ENCODE assay signal across 1 cellular context in the genomic region with DNA sequence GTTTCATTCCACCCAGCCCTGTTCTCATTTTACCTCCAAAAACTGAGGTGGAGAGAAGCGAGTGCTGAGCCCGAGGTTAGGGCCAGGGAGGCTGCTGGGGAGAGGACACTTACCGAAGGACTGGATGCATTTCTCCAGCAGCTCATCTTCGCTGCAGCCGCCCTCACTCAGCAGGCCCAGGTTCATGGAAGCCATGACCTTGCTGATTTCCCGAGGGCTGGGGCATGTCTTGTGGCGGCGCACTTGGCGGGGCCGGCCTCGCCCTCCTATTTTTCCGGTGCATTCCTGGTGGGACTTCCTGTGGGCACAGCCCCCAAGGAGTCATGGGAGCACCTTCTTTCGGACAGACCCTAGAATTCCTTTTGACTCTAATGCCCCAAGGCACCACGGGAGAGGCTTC.
TF ChIP-seq lines count a peak whose summit lies in the region.

No MANE protein-coding gene starts in this region.

TF ChIP-seq in K562, 482 proteins besides CTCF, POLR2A, EP300 and RAD21:
- TF ChIP-seq ELF2 (CRISPR knock-in tag; IDR thresholded peaks at IDR 0.05) (no peak), IRF2 (CRISPR knock-in tag; IDR thresholded peaks at IDR 0.05) (no peak), ZNF717 (CRISPR knock-in tag; IDR thresholded peaks at IDR 0.05) (no peak)
- TF ChIP-seq, protein P1, sequence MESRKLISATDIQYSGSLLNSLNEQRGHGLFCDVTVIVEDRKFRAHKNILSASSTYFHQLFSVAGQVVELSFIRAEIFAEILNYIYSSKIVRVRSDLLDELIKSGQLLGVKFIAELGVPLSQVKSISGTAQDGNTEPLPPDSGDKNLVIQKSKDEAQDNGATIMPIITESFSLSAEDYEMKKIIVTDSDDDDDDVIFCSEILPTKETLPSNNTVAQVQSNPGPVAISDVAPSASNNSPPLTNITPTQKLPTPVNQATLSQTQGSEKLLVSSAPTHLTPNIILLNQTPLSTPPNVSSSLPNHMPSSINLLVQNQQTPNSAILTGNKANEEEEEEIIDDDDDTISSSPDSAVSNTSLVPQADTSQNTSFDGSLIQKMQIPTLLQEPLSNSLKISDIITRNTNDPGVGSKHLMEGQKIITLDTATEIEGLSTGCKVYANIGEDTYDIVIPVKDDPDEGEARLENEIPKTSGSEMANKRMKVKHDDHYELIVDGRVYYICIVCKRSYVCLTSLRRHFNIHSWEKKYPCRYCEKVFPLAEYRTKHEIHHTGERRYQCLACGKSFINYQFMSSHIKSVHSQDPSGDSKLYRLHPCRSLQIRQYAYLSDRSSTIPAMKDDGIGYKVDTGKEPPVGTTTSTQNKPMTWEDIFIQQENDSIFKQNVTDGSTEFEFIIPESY (CRISPR knock-in tag; IDR thresholded peaks at IDR 0.05), result peak; percentile 58; the same call in 1 of the 2 replicates
